In genomic region chr10:48973065-48973464, GRCh38 we compare ENCODE assay signal across 30 cellular contexts. TPM values are rescaled to one million over a fixed set of nuclear protein-coding genes. Genes with fewer than 3 reads are reported as not detected.
"Had no signal": no experiment of that assay in that cellular context is flagged by ENCODE, and none has a peak within 500 bp of the region (broad histone marks: within the 10 kb centered on the region; RNA-seq: fewer than 3 reads in every experiment).

No MANE protein-coding gene starts in this region.

- H3K27me3 Mint-ChIP-seq: activated naive CD8-positive, alpha-beta T cell treated with anti-CD3 and anti-CD28 coated beads, Interleukin-2, amount 50 U/mL, for 24 hours had no signal

- ATAC-seq: activated naive CD8-positive, alpha-beta T cell treated with anti-CD3 and anti-CD28 coated beads, Interleukin-2, amount 50 U/mL, for 24 hours; activated T-cell treated with anti-CD3 and anti-CD28 coated beads, Interleukin-2, amount 50 U/mL, for 72 hours; body of pancreas; heart right ventricle; left colon; pancreas; right cardiac atrium; stimulated activated naive CD8-positive, alpha-beta T cell treated with anti-CD3 and anti-CD28 coated beads, Interleukin-15, Interleukin-2, amounts not matched to agents 100 U/mL and 50 U/mL, for 24 hours had no signal

- H3K9me3 ChIP-seq: body of pancreas, esophagus muscularis mucosa, heart right ventricle, neutrophil, pancreas, upper lobe of left lung had no signal

- H3K36me3 Mint-ChIP-seq: activated CD4-positive, alpha-beta memory T cell treated with anti-CD3 and anti-CD28 coated beads for 36 hours had no signal

- H3K9me3 Mint-ChIP-seq: activated CD4-positive, alpha-beta memory T cell treated with anti-CD3 and anti-CD28 coated beads for 36 hours; activated naive CD8-positive, alpha-beta T cell treated with anti-CD3 and anti-CD28 coated beads, Interleukin-2, amount 50 U/mL, for 24 hours; activated T-cell treated with anti-CD3 and anti-CD28 coated beads, Interleukin-2, amount 50 U/mL, for 72 hours; nephron had no signal

- H3K27ac ChIP-seq: body of pancreas, esophagus muscularis mucosa, heart right ventricle, neutrophil, pancreas, upper lobe of left lung had no signal

- H3K4me1 ChIP-seq: body of pancreas, esophagus muscularis mucosa, heart right ventricle, pancreas, upper lobe of left lung had no signal

- H3K4me1 Mint-ChIP-seq: activated naive CD8-positive, alpha-beta T cell treated with anti-CD3 and anti-CD28 coated beads, Interleukin-2, amount 50 U/mL, for 24 hours; nephron had no signal

- H3K4me3 Mint-ChIP-seq: activated CD4-positive, alpha-beta memory T cell treated with anti-CD3 and anti-CD28 coated beads for 36 hours; activated naive CD8-positive, alpha-beta T cell treated with anti-CD3 and anti-CD28 coated beads, Interleukin-2, amount 50 U/mL, for 24 hours; activated T-cell treated with anti-CD3 and anti-CD28 coated beads, Interleukin-2, amount 50 U/mL, for 72 hours; nephron had no signal

- H3K27me3 ChIP-seq: body of pancreas, esophagus muscularis mucosa, heart right ventricle, neutrophil, pancreas, upper lobe of left lung had no signal

- H3K4me3 ChIP-seq: body of pancreas, esophagus muscularis mucosa, heart right ventricle, pancreas, upper lobe of left lung had no signal

- DNase-seq: activated CD4-positive, alpha-beta memory T cell treated with anti-CD3 and anti-CD28 coated beads for 36 hours; activated CD4-positive, alpha-beta T cell treated with anti-CD3 and anti-CD28 coated beads for 48 hours; activated CD4-positive, CD25-positive, alpha-beta regulatory T cell; activated effector memory CD4-positive, alpha-beta T cell treated with anti-CD3 and anti-CD28 coated beads, Interleukin-2, amount 50 U/mL, for 16 hours; activated naive CD4-positive, alpha-beta T cell treated with anti-CD3 and anti-CD28 coated beads, Interleukin-2, amount 50 U/mL, for 16 hours; activated naive CD8-positive, alpha-beta T cell treated with anti-CD3 and anti-CD28 coated beads, Interleukin-2, amount 50 U/mL, for 24 hours; activated T-cell treated with anti-CD3 and anti-CD28 coated beads, Interleukin-2, amount 50 U/mL, for 72 hours; body of pancreas; caudate nucleus; effector memory CD4-positive, alpha-beta T cell; heart right ventricle; islet precursor cell; left colon; mesenchymal stem cell; pancreas; right cardiac atrium; stimulated activated CD4-positive, alpha-beta T cell treated with anti-CD3 and anti-CD28 coated beads, Interleukin-4, amount 100 ng/mL, for 24 hours; stimulated activated naive CD8-positive, alpha-beta T cell treated with anti-CD3 and anti-CD28 coated beads, Interleukin-15, Interleukin-2, amounts not matched to agents 100 U/mL and 50 U/mL, for 24 hours; upper lobe of left lung had no signal

- H3K36me3 ChIP-seq: esophagus muscularis mucosa, pancreas, upper lobe of left lung had no signal

- FAIRE-seq: endothelial cell of umbilical vein, pancreas had no signal

- H3K27ac Mint-ChIP-seq: activated CD4-positive, alpha-beta memory T cell treated with anti-CD3 and anti-CD28 coated beads for 36 hours; activated naive CD8-positive, alpha-beta T cell treated with anti-CD3 and anti-CD28 coated beads, Interleukin-2, amount 50 U/mL, for 24 hours; activated T-cell treated with anti-CD3 and anti-CD28 coated beads, Interleukin-2, amount 50 U/mL, for 72 hours; nephron had no signal

RNA-seq across cellular contexts. Expression of gene LRRC18, which starts 33.4 kb away (rescaled TPM):
- total RNA-seq: activated CD4-positive, alpha-beta memory T cell treated with anti-CD3 and anti-CD28 coated beads for 36 hours; activated T-cell treated with anti-CD3 and anti-CD28 coated beads, Interleukin-2, amount 50 U/mL, for 72 hours; body of pancreas; dermis microvascular lymphatic vessel endothelial cell; endothelial cell of umbilical vein; esophagus muscularis mucosa; left colon; lower leg skin; mononuclear cell; myocyte; pancreas; pulmonary artery endothelial cell; right cardiac atrium; subcutaneous adipose tissue; T-helper 1 cell treated with Interleukin-12 subunit alpha and Interleukin-12 subunit beta and Interleukin-4 antibody, amounts not matched to agents 30 ng/mL and 1 ng/mL, for 36 hours had no signal
- polyA plus RNA-seq: endothelial cell of umbilical vein, heart right ventricle, pancreas, right cardiac atrium had no signal
